In genomic region chr4:153790962-153791551, GRCh38 we compare ENCODE assay signal across 8 cellular contexts. TPM values are rescaled to one million over a fixed set of nuclear protein-coding genes. Genes with fewer than 3 reads are reported as not detected.
DNase-seq lines count a peak whose midpoint lies in the region; ATAC-seq and TF ChIP-seq lines count a peak whose summit lies in the region.

No MANE protein-coding gene starts in this region.

- H3K4me3 ChIP-seq in right atrium auricular region (peak overlapping the region in 1 of 2 donors; percentile 31), astrocyte of the spinal cord (ENCODE audit: low read depth, low read length) (no peak overlapping the region), right lobe of liver (no peak overlapping the region), thoracic aorta (peak overlapping the region; percentile 64)

- peaks cover 10 to 28% of the 10 kb centered on the region in 2 donors for H3K27me3 ChIP-seq in right atrium auricular region
- H3K27me3 ChIP-seq in right lobe of liver, result peaks cover 33 to 61% of the 10 kb centered on the region in 2 donors
- H3K27me3 ChIP-seq in thoracic aorta (replicated peaks; ENCODE audit: insufficient read depth), result peaks cover 16% of the 10 kb centered on the region

- no peaks in the 10 kb centered on the region for H3K9me3 ChIP-seq in right atrium auricular region
- H3K9me3 ChIP-seq in right lobe of liver, result no peaks in the 10 kb centered on the region
- no peaks in the 10 kb centered on the region for H3K9me3 ChIP-seq in thoracic aorta

- in situ Hi-C loops in astrocyte of the spinal cord (cut with HindIII; ENCODE audit: low sequenced_read_pairs), result no loop called here

- intact Hi-C loops in Right ventricle myocardium inferior (cut with DNase I), result no loop called here
- intact Hi-C loops in right lobe of liver (cut with DNase I), result no loop called here
- intact Hi-C loops in left colon (cut with DNase I, micrococcal nuclease), result no loop called here

- H3K4me1 ChIP-seq in right atrium auricular region (peaks cover 0 to 45% of the 10 kb centered on the region in 2 donors), right lobe of liver (peaks cover 0 to 22% (median 0%) of the 10 kb centered on the region in 4 donors), thoracic aorta (ENCODE audit: control insufficient read depth in 1 of 2, low read depth in 2 of 2) (peaks cover 18 to 43% of the 10 kb centered on the region in 2 donors)

- TF ChIP-seq POLR2A in right lobe of liver (IDR thresholded peaks at IDR 0.05), result no peak

- H3K36me3 ChIP-seq in right atrium auricular region (no peaks in the 10 kb centered on the region), right lobe of liver (no peaks in the 10 kb centered on the region), thoracic aorta (no peaks in the 10 kb centered on the region)

- DNase-seq in Right ventricle myocardium inferior (ENCODE audit: missing footprints) (peak; percentile 64), right atrium auricular region (ENCODE audit: low spot score) (no peak), astrocyte of the spinal cord (ENCODE audit: low read depth, low spot score) (no peak), right lobe of liver (peak in 1 of 3 donors; percentile 50), thoracic aorta (ENCODE audit: low spot score) (no peak), mesenteric fat pad (ENCODE audit: low spot score) (no peak), NCI-H2196 (lab: John Stamatoyannopoulos, UW; ENCODE audit: unreplicated experiment) (no peak), left colon (no peak)

- H3K27ac ChIP-seq in right atrium auricular region (no peak overlapping the region), right lobe of liver (no peak overlapping the region), thoracic aorta (no peak overlapping the region)

- ATAC-seq in Right ventricle myocardium inferior (no peak), right lobe of liver (peak; percentile 43 to 66 (median 55)), thoracic aorta (ENCODE audit: insufficient number of reproducible peaks, low FRiP score, low read depth) (no peak), left colon (no peak)

- TF ChIP-seq CTCF in right atrium auricular region (IDR thresholded peaks at IDR 0.05), result peak in 1 of 2 donors; percentile 44
- TF ChIP-seq CTCF in astrocyte of the spinal cord (IDR thresholded peaks at IDR 0.05; ENCODE audit: low read depth, low read length), result peak; percentile 29
- peak in 1 of 4 donors; percentile 7 for TF ChIP-seq CTCF in right lobe of liver (IDR thresholded peaks at IDR 0.05)
- TF ChIP-seq CTCF in thoracic aorta (IDR thresholded peaks at IDR 0.05), result no peak

- 12% methylated on average over 14 of the region's 51 CpGs for WGBS in right lobe of liver (ENCODE audit: insufficient coverage, low coverage, low lambda C conversion rate, missing lambda C conversion rate)

RNA-seq across cellular contexts. Expression of gene SFRP2, which starts 2.2 kb away (rescaled TPM):
- total RNA-seq in Right ventricle myocardium inferior (not detected), right atrium auricular region (1 to 10 TPM; 1.4 to 1.5 TPM), right lobe of liver (not detected), thoracic aorta (10 to 100 TPM; 70.4 to 90.3 TPM), mesenteric fat pad (38.2 TPM), left colon (10 to 100 TPM in 1 of 2 donors, 1 to 10 TPM in 1; 7.8 to 49.3 TPM)

RNA-seq across cellular contexts. Expression of gene RNF175, which starts 31.2 kb away (rescaled TPM):
- total RNA-seq in Right ventricle myocardium inferior, result 0.30 TPM
- 10 to 100 TPM in 1 of 2 donors, 1 to 10 TPM in 1; 5.3 to 10.2 TPM for total RNA-seq in right atrium auricular region
- under 1 TPM in 1 of 6 experiments, not detected in 5; 0.20 TPM for total RNA-seq in right lobe of liver
- not detected for total RNA-seq in thoracic aorta
- 0.45 TPM for total RNA-seq in mesenteric fat pad
- total RNA-seq in left colon, result not detected

Comparison
In these comparisons a context has a peak if more than half of its experiments do, and no peak if none do; other contexts are left out.
1. ATAC-seq: peak in right lobe of liver (4 of 4); none in Right ventricle myocardium inferior (single experiment), thoracic aorta (single experiment) and left colon (single experiment).